ENCODE assay signal across 8 cellular contexts in the genomic region with DNA sequence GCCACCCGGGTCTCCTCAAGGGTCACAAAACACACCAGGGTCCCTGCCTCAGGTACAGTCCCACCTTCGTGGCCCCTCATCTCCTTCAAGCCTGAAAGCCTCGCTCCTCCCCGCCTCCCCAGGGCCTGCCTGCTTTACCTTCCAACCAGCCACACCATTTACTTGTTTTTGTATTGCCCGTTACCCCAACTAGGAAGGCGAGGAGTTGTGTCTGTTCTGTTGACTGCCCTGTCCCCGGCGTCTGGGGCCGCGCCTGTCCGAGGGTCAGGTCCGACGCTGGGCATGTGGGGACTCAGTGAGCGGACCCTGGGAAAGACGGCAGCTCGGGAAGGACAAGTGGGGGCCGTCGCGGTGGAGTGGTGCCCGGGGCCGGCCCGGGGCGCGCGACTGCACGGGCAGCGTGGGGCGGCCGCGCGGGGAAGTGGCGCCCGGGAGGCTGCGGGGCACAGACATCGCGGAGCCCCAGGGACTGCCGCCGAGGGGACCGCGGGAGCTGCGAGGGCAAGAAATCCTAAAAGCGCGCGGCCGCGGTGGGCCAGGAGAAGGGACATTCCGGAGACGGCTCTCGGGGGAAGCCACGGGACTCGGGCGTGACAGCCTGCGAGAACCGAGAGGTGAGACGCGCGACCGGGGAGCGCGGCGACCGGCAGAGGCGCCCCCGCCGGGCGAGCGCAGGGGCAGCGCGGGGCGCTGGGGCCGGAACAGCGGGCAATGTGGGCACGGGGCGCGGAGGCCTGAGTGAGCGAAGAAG. TPM values are rescaled to one million over a fixed set of nuclear protein-coding genes. Genes with fewer than 3 reads are reported as not detected.
DNase-seq lines count a peak whose midpoint lies in the region; ATAC-seq, FAIRE-seq and TF ChIP-seq lines count a peak whose summit lies in the region.

No MANE protein-coding gene starts in this region.

- no TSS peak for BruUV-seq in MCF 10A (replicated peaks; lab: Mats Ljungman, UMichigan)
- TSS peak; percentile 49 for BruUV-seq in HepG2 (replicated peaks; lab: Mats Ljungman, UMichigan)

- no peaks in the 10 kb centered on the region for H4K20me1 ChIP-seq in HepG2 (ENCODE audit: insufficient read depth, low read length)

- peak overlapping the region; percentile 55 for H3K9ac ChIP-seq in SK-N-MC (ENCODE audit: insufficient read length)
- peak overlapping the region; percentile 65 for H3K9ac ChIP-seq in HepG2 (ENCODE audit: insufficient read depth, low read depth, low read length)

- no peaks in the 10 kb centered on the region for H3K36me3 ChIP-seq in BJ (ENCODE audit: control insufficient read depth, insufficient read depth, low read length)
- no peaks in the 10 kb centered on the region for H3K36me3 ChIP-seq in SK-N-MC (ENCODE audit: insufficient read depth, low read length)
- peaks cover 3 to 8% of the 10 kb centered on the region in 2 experiments; a peak in 4 of 5 replicates for H3K36me3 ChIP-seq in HepG2 (replicated peaks in 1 of 2; ENCODE audit: control insufficient read depth in 1 of 2, insufficient read depth in 2 of 2, low read length in 2 of 2)

- no peak overlapping the region for H3K27ac Mint-ChIP-seq in MCF 10A (ENCODE audit: low read depth, unreplicated experiment)

- peak overlapping the region; percentile 92 for H3K4me2 ChIP-seq in HepG2 (ENCODE audit: low read depth, low read length)

- H3K4me3 Mint-ChIP-seq in MCF 10A (ENCODE audit: unreplicated experiment), result peak overlapping the region; percentile 74

- no peaks in the 10 kb centered on the region for H3K9me3 Mint-ChIP-seq in MCF 10A (ENCODE audit: unreplicated experiment)

- FAIRE-seq in HepG2 (lab: Jason Lieb, UNC), result no peak

- DNase-seq in BJ (ENCODE audit: low read depth) (no peak), SK-N-MC (ENCODE audit: low read depth, low spot score) (no peak), MCF 10A (ENCODE audit: unreplicated experiment) (no peak), HepG2 (ENCODE audit: low spot score) (no peak), NCI-H226 (no peak)
- peak; percentile 16 to 20 for DNase-seq in stimulated activated CD8-positive, alpha-beta memory T cell treated with anti-CD3 and anti-CD28 coated beads, Interleukin-2, amount 100 ng/mL, for 48 hours (ENCODE audit: low read depth in 2 of 2)

- CTCF ChIA-PET in BJ (lab: Yijun Ruan, JAX) (interaction anchor here (1.3 kb wide), 2 partner anchors 20 to 137 kb away, joined by 5 read pairs; no protein-coding TSS in a partner anchor), MCF 10A (lab: Yijun Ruan, JAX) (interaction anchor here (0.7 to 1.0 kb wide), 2 partner anchors 137 to 152 kb away, joined by 4 read pairs; no protein-coding TSS in a partner anchor), HepG2 (lab: Yijun Ruan, JAX; ENCODE audit: low intra/inter-chr PET ratio, low total read pairs) (no interaction called here)

- H3K4me1 ChIP-seq in HepG2 (ENCODE audit: insufficient read depth, low read length), result peaks cover 76% of the 10 kb centered on the region

- H2AFZ ChIP-seq in HepG2 (ENCODE audit: low read length), result no peak overlapping the region

- POLR2A ChIA-PET in BJ (lab: Charles Lee), result no interaction called here
- POLR2A ChIA-PET in MCF 10A (lab: Yijun Ruan, JAX), result no interaction called here
- POLR2A ChIA-PET in HepG2 (lab: Yijun Ruan, JAX), result interaction anchor here (1.2 to 1.7 kb wide), 3 partner anchors 8 to 107 kb away, joined by 4 to 5 read pairs (median 4); partner anchors contain the start of gene TAF1B

- intact Hi-C loops in MCF 10A (cut with micrococcal nuclease) (no loop called here), HepG2 (cut with micrococcal nuclease; ENCODE audit: unreplicated experiment) (loop anchor here (5.0 kb wide), 2 partner anchors 138 to 172 kb away; partner anchors contain the start of gene RRM2)

- in situ Hi-C loops in HepG2 (cut with HindIII; ENCODE audit: extremely low pct_ligation_motif_present, low pct_unique_long_range_greater_than_20kb), result no loop called here

- 4% methylated on average over 44 of the region's 76 CpGs for WGBS in HepG2 (ENCODE audit: low lambda C conversion rate)

- TF ChIP-seq POLR2A in HepG2 (IDR thresholded peaks at IDR 0.05; ENCODE audit: insufficient read depth in 1 of 2, low read depth in 2 of 2, low read length in 2 of 2), result no peak

- TF ChIP-seq CTCF in BJ (IDR thresholded peaks at IDR 0.05; ENCODE audit: insufficient read depth, low read depth, low read length) (peak; percentile 19; the same call in 1 of the 2 replicates), MCF 10A (IDR thresholded peaks at IDR 0.05; ENCODE audit: unreplicated experiment) (no peak), HepG2 (CRISPR knock-in tag; IDR thresholded peaks at IDR 0.05) (no peak; the same call in none of the 2 replicates)

- peaks cover 4% of the 10 kb centered on the region for H3K79me2 ChIP-seq in HepG2 (ENCODE audit: insufficient read depth, low read length)

- no peaks in the 10 kb centered on the region for H3K36me3 Mint-ChIP-seq in MCF 10A (ENCODE audit: insufficient read depth, unreplicated experiment)

- peaks cover 6% of the 10 kb centered on the region for H3K4me1 Mint-ChIP-seq in MCF 10A (ENCODE audit: insufficient read depth, unreplicated experiment)

- H3K9me3 ChIP-seq in SK-N-MC (ENCODE audit: low read depth, low read length) (no peaks in the 10 kb centered on the region), HepG2 (ENCODE audit: low read length) (no peaks in the 10 kb centered on the region)

- TF ChIP-seq EP300 in HepG2 (IDR thresholded peaks at IDR 0.05; ENCODE audit: low read depth in 2 of 2, low read length in 2 of 2) (no peak), HepG2 (CRISPR knock-in tag; IDR thresholded peaks at IDR 0.05; ENCODE audit: borderline replicate concordance) (no peak)

- H3K27me3 ChIP-seq in BJ (ENCODE audit: control insufficient read depth, insufficient read depth, low read length) (peaks cover 2% of the 10 kb centered on the region; the same call in 1 of the 2 replicates), HepG2 (ENCODE audit: control insufficient read depth in 1 of 2, insufficient read depth in 2 of 2, low read length in 2 of 2) (peaks cover 0 to 9% of the 10 kb centered on the region in 2 experiments; a peak in 3 of 5 replicates)

- no peaks in the 10 kb centered on the region for H3K27me3 Mint-ChIP-seq in MCF 10A (ENCODE audit: insufficient read depth, unreplicated experiment)

- peak overlapping the region; percentile 52 for H3K4me3 ChIP-seq in BJ (ENCODE audit: low read depth, low read length)
- H3K4me3 ChIP-seq in SK-N-MC, result peak overlapping the region; percentile 87
- peak overlapping the region; percentile 83 to 94 (median 84) for H3K4me3 ChIP-seq in HepG2 (replicated peaks in 1 of 3; ENCODE audit: insufficient read depth in 1 of 3, low read depth in 2 of 3, low read length in 3 of 3)

- H3K27ac ChIP-seq in SK-N-MC (no peak overlapping the region), HepG2 (ENCODE audit: extremely low read length, insufficient read depth, low read length) (peak overlapping the region; percentile 68)

- peak; percentile 23 for ATAC-seq in GM18517 (IDR thresholded peaks at IDR 0.05; ENCODE audit: unreplicated experiment)
- peak; percentile 42 for ATAC-seq in HG03064 (IDR thresholded peaks at IDR 0.05; ENCODE audit: low read depth, unreplicated experiment)
- ATAC-seq in HepG2, result peak; percentile 54

- TF ChIP-seq RAD21 in HepG2 (CRISPR knock-in tag; IDR thresholded peaks at IDR 0.05), result no peak; the same call in 1 of the 2 replicates

TF ChIP-seq in HepG2, 621 proteins besides CTCF, POLR2A, EP300 and RAD21 (continues in another document):
- no peak for TF ChIP-seq ZNF382 (CRISPR knock-in tag; IDR thresholded peaks at IDR 0.05; ENCODE audit: borderline replicate concordance)
- no peak for TF ChIP-seq PRPF4 (IDR thresholded peaks at IDR 0.05; ENCODE audit: low read depth, low read length, poor library complexity, severe bottlenecking)

RNA-seq across cellular contexts. Expression of gene GRHL1, which starts 0.8 kb away (rescaled TPM):
- 1.7 TPM in 2 replicates for polyA plus RNA-seq in BJ (2011; rRNA removed)
- polyA minus RNA-seq in BJ (2011; rRNA and poly(A)+ RNA removed), result 2.4 and 2.8 TPM in 2 replicates
- 0.96 and 2.0 TPM in 2 replicates for total RNA-seq in MCF 10A (2022)
- total RNA-seq in HepG2 (2016; rRNA removed; fragmentation: Illumina TruSeq; extraction: Trizol), result 10.6 and 12.0 TPM in 2 replicates
- 5.6 and 8.3 TPM in 2 replicates for total RNA-seq in HepG2 (2016; cell fraction: cytosol; rRNA removed; fragmentation: Illumina TruSeq; extraction: Trizol; ENCODE audit: low read depth)
- total RNA-seq in HepG2 (2016; cell fraction: insoluble cytoplasmic fraction; rRNA removed; fragmentation: Illumina TruSeq; extraction: Trizol), result 10.0 and 12.7 TPM in 2 replicates
- 5.3 and 6.5 TPM in 2 replicates for total RNA-seq in HepG2 (2016; cell fraction: membrane; rRNA removed; fragmentation: Illumina TruSeq; extraction: Trizol)
- total RNA-seq in HepG2 (2016; cell fraction: nucleus; rRNA removed; fragmentation: Illumina TruSeq; extraction: Trizol), result 19.5 and 21.6 TPM in 2 replicates
- 9.3 and 13.5 TPM in 2 replicates for polyA plus RNA-seq in HepG2 (2011; rRNA removed)
- 4.2 and 6.2 TPM in 2 replicates for polyA plus RNA-seq in HepG2 (2011; cell fraction: cytosol; rRNA removed)
- 25.1 and 30.9 TPM in 2 replicates for polyA plus RNA-seq in HepG2 (2011; cell fraction: nucleus; rRNA removed)
- 7.4 and 11.8 TPM in 2 replicates for polyA plus RNA-seq in HepG2 (2012)
- 0.66 and 1.2 TPM in 2 replicates for polyA plus RNA-seq in HepG2 (2016; cell fraction: cytosol; fragmentation: Illumina TruSeq; extraction: Trizol; ENCODE audit: low read depth)
- 8.6 and 8.8 TPM in 2 replicates for polyA plus RNA-seq in HepG2 (2016; cell fraction: insoluble cytoplasmic fraction; fragmentation: Illumina TruSeq; extraction: Trizol; ENCODE audit: low read depth)
- polyA plus RNA-seq in HepG2 (2016; cell fraction: membrane; fragmentation: Illumina TruSeq; extraction: Trizol; ENCODE audit: low read depth), result 1.7 and 1.9 TPM in 2 replicates
- polyA plus RNA-seq in HepG2 (2016; cell fraction: nucleus; fragmentation: Illumina TruSeq; extraction: Trizol; ENCODE audit: insufficient read depth, low read depth), result 24.2 and 25.3 TPM in 2 replicates
- polyA minus RNA-seq in HepG2 (2011; rRNA and poly(A)+ RNA removed; ENCODE audit: low replicate concordance), result 9.4 and 18.5 TPM in 2 replicates
- 4.8 and 5.4 TPM in 2 replicates for polyA minus RNA-seq in HepG2 (2011; cell fraction: cytosol; rRNA and poly(A)+ RNA removed)
- polyA minus RNA-seq in HepG2 (2011; cell fraction: nucleus; rRNA and poly(A)+ RNA removed), result 36.2 and 51.6 TPM in 2 replicates

Comparison
In these comparisons a context has a peak if more than half of its experiments do, and no peak if none do; other contexts are left out.
1. DNase-seq: peak in stimulated activated CD8-positive, alpha-beta memory T cell treated with anti-CD3 and anti-CD28 coated beads, Interleukin-2, amount 100 ng/mL, for 48 hours (2 of 2); none in BJ (single experiment), SK-N-MC (single experiment), MCF 10A (single experiment), HepG2 (single experiment) and NCI-H226 (single experiment).
2. Peak in every context shown above with its lines, with median percentiles within 50 percentile points of each other: H3K4me3 ChIP-seq and ATAC-seq.